ENCODE assay signal across 8 cellular contexts in the genomic region with DNA sequence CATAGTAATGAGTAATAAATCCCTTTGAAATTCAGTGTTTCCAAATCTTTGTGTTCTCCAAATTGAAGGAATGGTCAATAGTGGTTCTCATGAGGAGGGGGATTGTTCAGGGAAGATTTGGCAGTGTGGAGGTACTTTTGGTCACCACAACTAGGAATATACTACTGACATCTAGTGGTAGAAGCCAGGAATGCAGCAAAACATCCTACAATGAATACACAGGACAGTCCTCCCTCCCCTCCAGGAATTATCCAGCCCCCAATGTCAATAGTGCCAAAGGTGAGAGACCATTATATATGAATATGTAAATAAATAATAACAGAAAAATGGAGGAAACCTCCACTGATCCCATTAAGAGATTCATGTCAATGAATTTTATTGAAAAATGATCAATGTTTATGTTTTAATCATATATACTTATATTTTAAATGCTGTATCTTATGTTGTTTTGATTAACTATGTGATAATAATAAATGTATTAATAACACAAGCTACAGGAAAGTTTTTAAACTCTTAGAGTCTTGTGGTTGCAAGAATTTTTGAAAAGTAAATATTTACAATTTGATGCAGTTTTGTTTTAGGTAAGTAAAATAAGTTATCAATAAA. TPM values are rescaled to one million over a fixed set of nuclear protein-coding genes. Genes with fewer than 3 reads are reported as not detected.
DNase-seq lines count a peak whose midpoint lies in the region; ATAC-seq, FAIRE-seq and TF ChIP-seq lines count a peak whose summit lies in the region.

No MANE protein-coding gene starts in this region.

- H3K36me3 ChIP-seq in Karpas-422 (ENCODE audit: insufficient read depth, low read length) (no peaks in the 10 kb centered on the region), prostate gland (no peaks in the 10 kb centered on the region)

- no peak for TF ChIP-seq POLR2A in GM12892 (IDR thresholded peaks at IDR 0.05; ENCODE audit: low read depth, low read length)
- no peak for TF ChIP-seq POLR2A in prostate gland (IDR thresholded peaks at IDR 0.05)

- H3K9me2 ChIP-seq in Karpas-422 (replicated peaks; ENCODE audit: insufficient read depth, low read length), result no peaks in the 10 kb centered on the region

- intact Hi-C loops in prostate gland (cut with DNase I), result loop anchor here (10.0 kb wide), 1 partner anchor 1299 kb away; no protein-coding TSS in a partner anchor

- no peak for ATAC-seq in HG03521 (IDR thresholded peaks at IDR 0.05; ENCODE audit: unreplicated experiment)

- FAIRE-seq in GM12892 (lab: Jason Lieb, UNC), result peak; percentile 89

- no peaks in the 10 kb centered on the region for H3K79me2 ChIP-seq in Karpas-422 (ENCODE audit: low read length)

- H2AFZ ChIP-seq in Karpas-422 (ENCODE audit: low read length), result no peak overlapping the region

- H3K4me2 ChIP-seq in Karpas-422 (ENCODE audit: low read depth, low read length, poor library complexity, severe bottlenecking), result no peak overlapping the region

- no peaks in the 10 kb centered on the region for H3K9me3 ChIP-seq in Karpas-422 (ENCODE audit: low read length)
- H3K9me3 ChIP-seq in prostate gland, result no peaks in the 10 kb centered on the region

- H3K27ac ChIP-seq in Karpas-422 (ENCODE audit: low read length) (no peak overlapping the region), prostate gland (no peak overlapping the region)

- TF ChIP-seq CTCF in prostate gland (IDR thresholded peaks at IDR 0.05), result peak in 3 of 4 experiments; percentile 27 to 59 (median 52)

- H3K27me3 ChIP-seq in Karpas-422 (ENCODE audit: low read length) (no peaks in the 10 kb centered on the region), prostate gland (replicated peaks; ENCODE audit: insufficient read depth) (no peaks in the 10 kb centered on the region)

- H3K4me3 ChIP-seq in Karpas-422 (ENCODE audit: low read length) (no peak overlapping the region), prostate gland (no peak overlapping the region)

- DNase-seq in CD1c-positive myeloid dendritic cell (ENCODE audit: extremely low spot score) (peak; percentile 35), GM12892 (ENCODE audit: insufficient read length) (no peak), Karpas-422 (peak; percentile 86), SK-N-DZ (ENCODE audit: low spot score) (peak; percentile 61), fibroblast of peridontal ligament (ENCODE audit: extremely low read depth) (peak; percentile 31), prostate gland (ENCODE audit: low spot score) (peak; percentile 6), NK-92 (lab: John Stamatoyannopoulos, UW; ENCODE audit: unreplicated experiment) (no peak)

- H3K4me1 ChIP-seq in Karpas-422 (ENCODE audit: low read length) (no peaks in the 10 kb centered on the region), prostate gland (replicated peaks) (no peaks in the 10 kb centered on the region)

- H3K9ac ChIP-seq in Karpas-422 (ENCODE audit: low read length), result no peak overlapping the region

- H4K20me1 ChIP-seq in Karpas-422 (ENCODE audit: insufficient read depth, low read depth, low read length), result no peaks in the 10 kb centered on the region

RNA-seq across cellular contexts. Expression of gene FAM9A, which starts 14.4 kb away (rescaled TPM):
- polyA plus RNA-seq in GM12892 (2012; ENCODE audit: missing spikeins), result not detected
- not detected in 2 replicates for total RNA-seq in Karpas-422 (2014; rRNA removed; shearing (Covaris generic); ENCODE audit: low replicate concordance)
- not detected in 2 replicates for polyA plus RNA-seq in SK-N-DZ (2014; cell fraction: cytosol; rRNA removed)
- polyA plus RNA-seq in SK-N-DZ (2014; cell fraction: nucleus; rRNA removed), result not detected in 2 replicates
- 1 to 10 TPM in 1 of 2 donors, not detected in 1; 1.3 TPM for total RNA-seq in prostate gland

Comparison
In these comparisons a context has a peak if more than half of its experiments do, and no peak if none do; other contexts are left out.
1. DNase-seq: peak in CD1c-positive myeloid dendritic cell (single experiment), Karpas-422 (single experiment), SK-N-DZ (single experiment), fibroblast of peridontal ligament (single experiment) and prostate gland (single experiment); none in GM12892 (single experiment) and NK-92 (single experiment).